Comparison of ENCODE assay signal across 8 cellular contexts in genomic region chr14:73714656-73715081, GRCh38. TPM values are rescaled to one million over a fixed set of nuclear protein-coding genes. Genes with fewer than 3 reads are reported as not detected.
DNase-seq lines count a peak whose midpoint lies in the region; ATAC-seq and TF ChIP-seq lines count a peak whose summit lies in the region.

No MANE protein-coding gene starts in this region.

- H3K4me3 ChIP-seq in cardiac muscle cell (peak overlapping the region; percentile 62), brain microvascular endothelial cell (ENCODE audit: low read depth, low read length) (peak overlapping the region; percentile 80)

- peaks cover 47% of the 10 kb centered on the region for H3K4me1 Mint-ChIP-seq in mesothelial cell of epicardium

- peak in 1 of 2 donors; percentile 31 for DNase-seq in cardiac muscle cell (ENCODE audit: low read depth in 1 of 2, low spot score in 1 of 2)
- no peak for DNase-seq in left ventricle myocardium superior
- DNase-seq in NCI-H1105 treated with DMSO at 0.1 percent for 48 hours (lab: John Stamatoyannopoulos, UW) = peak; percentile 89
- DNase-seq in brain microvascular endothelial cell = no peak
- DNase-seq in mesothelial cell of epicardium (ENCODE audit: low spot score in 2 of 2, unreplicated experiment in 2 of 2) = no peak
- no peak for DNase-seq in cerebellar nuclear complex (lab: John Stamatoyannopoulos, UW)
- no peak for DNase-seq in KBM-7

- no peaks in the 10 kb centered on the region for H3K36me3 ChIP-seq in cardiac muscle cell
- H3K36me3 ChIP-seq in brain microvascular endothelial cell (replicated peaks) = peaks cover 30% of the 10 kb centered on the region

- ATAC-seq in left ventricle myocardium superior = no peak
- no peak for ATAC-seq in HG03039 (IDR thresholded peaks at IDR 0.05; ENCODE audit: unreplicated experiment)

- H3K27ac Mint-ChIP-seq in mesothelial cell of epicardium = peak overlapping the region; percentile 92

- no peaks in the 10 kb centered on the region for H3K27me3 Mint-ChIP-seq in mesothelial cell of epicardium (ENCODE audit: low read depth)

- H3K9me3 ChIP-seq in cardiac muscle cell (ENCODE audit: low read depth) = no peaks in the 10 kb centered on the region

- no peak overlapping the region for H3K27ac ChIP-seq in cardiac muscle cell
- peak overlapping the region; percentile 88 for H3K27ac ChIP-seq in brain microvascular endothelial cell

- H3K36me3 Mint-ChIP-seq in mesothelial cell of epicardium = peaks cover 14% of the 10 kb centered on the region

- TF ChIP-seq CTCF in cardiac muscle cell (IDR thresholded peaks at IDR 0.05; ENCODE audit: low read depth, low read length) (no peak), brain microvascular endothelial cell (IDR thresholded peaks at IDR 0.05; ENCODE audit: low read depth, low read length, missing control alignments) (no peak), mesothelial cell of epicardium (IDR thresholded peaks at IDR 0.05; ENCODE audit: unreplicated experiment) (no peak)

- in situ Hi-C loops in brain microvascular endothelial cell (cut with HindIII; ENCODE audit: low pct_ligation_motif_present, low sequenced_read_pairs) (no loop called here), KBM-7 (cut with MboI; ENCODE audit: low pct_unique_long_range_greater_than_20kb, low sequenced_read_pairs) (no loop called here)

- peak overlapping the region; percentile 70 for H3K4me3 Mint-ChIP-seq in mesothelial cell of epicardium

- intact Hi-C loops in left ventricle myocardium superior (cut with micrococcal nuclease) = no loop called here

- H3K27me3 ChIP-seq in cardiac muscle cell = no peaks in the 10 kb centered on the region
- H3K27me3 ChIP-seq in brain microvascular endothelial cell (replicated peaks) = no peaks in the 10 kb centered on the region

- H3K9me3 Mint-ChIP-seq in mesothelial cell of epicardium = no peaks in the 10 kb centered on the region

- peaks cover 9% of the 10 kb centered on the region for H3K4me1 ChIP-seq in cardiac muscle cell (ENCODE audit: low read depth)

RNA-seq across cellular contexts. Expression of gene PNMA1, which starts 0.5 kb away (rescaled TPM):
- total RNA-seq in cardiac muscle cell = 37.2 and 39.9 TPM in 2 replicates
- polyA plus RNA-seq in cardiac muscle cell = 72.4 and 77.4 TPM in 2 replicates
- 13.9 TPM for total RNA-seq in left ventricle myocardium superior
- total RNA-seq in mesothelial cell of epicardium = 46.4 to 48.6 TPM (median 47.7 TPM) in 3 replicates
